Comparison of ENCODE assay signal across 22 cellular contexts in the genomic region with DNA sequence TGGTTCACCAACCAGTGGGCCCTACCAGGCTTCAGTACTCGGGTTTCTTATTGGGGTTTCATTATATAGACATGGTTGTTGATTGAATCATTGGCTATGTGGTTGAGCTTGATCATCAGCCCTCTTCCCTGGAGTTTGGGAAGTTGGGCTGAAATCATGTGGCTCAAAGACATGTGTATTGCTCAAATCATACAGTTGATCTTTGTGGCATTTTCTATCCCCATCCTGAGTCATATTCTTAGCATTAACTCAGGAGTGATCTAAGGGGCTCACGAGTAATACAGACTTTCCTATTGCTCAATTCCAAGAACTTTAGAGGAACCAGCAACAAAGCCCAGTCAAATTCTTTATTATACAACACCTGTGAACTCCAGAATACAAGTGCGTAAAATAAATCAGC.
DNase-seq lines count a peak whose midpoint lies in the region; ATAC-seq and TF ChIP-seq lines count a peak whose summit lies in the region.
"Had no signal": no experiment of that assay in that cellular context is flagged by ENCODE, and none has a peak within 500 bp of the region (broad histone marks: within the 10 kb centered on the region; RNA-seq: fewer than 3 reads in every experiment).

No MANE protein-coding gene starts in this region.

- ATAC-seq in GM19351 (IDR thresholded peaks at IDR 0.05; ENCODE audit: unreplicated experiment), result no peak
- no peak for ATAC-seq in stimulated activated naive CD8-positive, alpha-beta T cell treated with anti-CD3 and anti-CD28 coated beads, Interleukin-15, Interleukin-2, amounts not matched to agents 100 U/mL and 50 U/mL, for 24 hours

- TF ChIP-seq CTCF in AG09309 (IDR thresholded peaks at IDR 0.05; ENCODE audit: control insufficient read depth, insufficient read depth, low read depth, low read length, missing control alignments) (no peak), mammary epithelial cell (conservative IDR thresholded peaks at IDR 0.05 in 1 of 2, IDR thresholded peaks at IDR 0.05 in 1 of 2; ENCODE audit: extremely low read depth in 1 of 2, insufficient read depth in 1 of 2, low read depth in 1 of 2, low read length in 2 of 2) (no peak), progenitor cell of endocrine pancreas (IDR thresholded peaks at IDR 0.05; ENCODE audit: unreplicated experiment) (no peak)

- H2AFZ ChIP-seq in mammary epithelial cell (ENCODE audit: low read depth, low read length), result no peak overlapping the region
- H2AFZ ChIP-seq: parathyroid adenoma, PC-9 had no signal

- intact Hi-C loops in mammary epithelial cell (cut with micrococcal nuclease), result no loop called here

- H3K4me1 ChIP-seq in mammary epithelial cell (ENCODE audit: insufficient read depth, low read length) (no peaks in the 10 kb centered on the region), SJCRH30 (no peaks in the 10 kb centered on the region; the same call in 1 of the 2 replicates)
- H3K4me1 ChIP-seq: BLaER1, left ventricle myocardium inferior, parathyroid adenoma, stomach had no signal

- H3K9me3 ChIP-seq in mammary epithelial cell (replicated peaks; ENCODE audit: insufficient read depth, low read length), result no peaks in the 10 kb centered on the region
- H3K9me3 ChIP-seq in SJCRH30 (replicated peaks), result 0 out of 2 replicates have a peak, but pooled peaks cover 2% of the 10 kb centered on the region
- H3K9me3 ChIP-seq: left ventricle myocardium inferior had no signal

- H3K4me1 Mint-ChIP-seq in progenitor cell of endocrine pancreas (ENCODE audit: low read depth), result no peaks in the 10 kb centered on the region
- H3K4me1 Mint-ChIP-seq: activated CD4-positive, alpha-beta memory T cell treated with anti-CD3 and anti-CD28 coated beads, Interleukin-2, amount 10 ng/mL, durations not matched to agents 7 days and 5 days had no signal

- BruUV-seq in mammary epithelial cell (replicated peaks; lab: Mats Ljungman, UMichigan), result no TSS peak

- H3K4me3 ChIP-seq in AG09309 (ENCODE audit: control insufficient read depth, low read depth, low read length) (no peak overlapping the region), mammary epithelial cell (replicated peaks in 1 of 3; ENCODE audit: insufficient read depth in 1 of 3, low read depth in 2 of 3, low read length in 3 of 3) (no peak overlapping the region), SJCRH30 (no peak overlapping the region)
- H3K4me3 ChIP-seq: BLaER1, coronary artery, left ventricle myocardium inferior, PC-9, stomach had no signal

- in situ Hi-C loops in mammary epithelial cell (cut with MboI; ENCODE audit: low sequenced_read_pairs in 2 of 2), result no loop called here

- dilution Hi-C loops in mammary epithelial cell (cut with HindIII; ENCODE audit: low sequenced_read_pairs), result no loop called here

- CTCF ChIA-PET in mammary epithelial cell (lab: Charles Lee; ENCODE audit: low non-redundant PET), result interaction anchor here (0.7 kb wide), 1 partner anchor 9 kb away, joined by 3 read pairs; no protein-coding TSS in a partner anchor

- H3K27ac Mint-ChIP-seq in progenitor cell of endocrine pancreas, result no peak overlapping the region
- H3K27ac Mint-ChIP-seq: activated CD4-positive, alpha-beta memory T cell treated with anti-CD3 and anti-CD28 coated beads, Interleukin-2, amount 10 ng/mL, durations not matched to agents 7 days and 5 days; activated T-helper 1 cell treated with anti-CD3 and anti-CD28 coated beads, Interleukin-12 subunit alpha, Interleukin-12 subunit beta, Interleukin-2, Interleukin-4 antibody, amounts not matched to agents 30 ng/mL and 10 ng/mL and 1 ng/mL, durations not matched to agents 14 hours and 24 hours and 36 hours had no signal

- no peaks in the 10 kb centered on the region for H3K27me3 Mint-ChIP-seq in progenitor cell of endocrine pancreas
- H3K27me3 Mint-ChIP-seq: activated CD4-positive, alpha-beta memory T cell treated with anti-CD3 and anti-CD28 coated beads, Interleukin-2, amount 10 ng/mL, durations not matched to agents 7 days and 5 days had no signal

- peak; percentile 57 for DNase-seq in AG09309 (ENCODE audit: low read depth)
- peak; percentile 70 for DNase-seq in HT1080 (ENCODE audit: low read depth)
- peak; percentile 78 for DNase-seq in mammary epithelial cell
- DNase-seq in iris pigment epithelial cell (ENCODE audit: low read depth), result peak; percentile 93
- no peak for DNase-seq in SJCRH30
- no peak for DNase-seq in progenitor cell of endocrine pancreas (ENCODE audit: low spot score, unreplicated experiment)
- DNase-seq in stimulated activated naive CD8-positive, alpha-beta T cell treated with anti-CD3 and anti-CD28 coated beads, Interleukin-15, Interleukin-2, amounts not matched to agents 100 U/mL and 50 U/mL, for 24 hours, result no peak
- DNase-seq: activated CD4-positive, alpha-beta memory T cell treated with anti-CD3 and anti-CD28 coated beads, Interleukin-2, amount 10 ng/mL, durations not matched to agents 7 days and 5 days; amygdala; DMS53; Karpas-422; left ventricle myocardium inferior; NCI-H1694 treated with DMSO at 0.1 percent for 48 hours; NCI-H524; PC-9; stimulated activated CD4-positive, alpha-beta T cell treated with anti-CD3 and anti-CD28 coated beads, Interleukin-12 subunit alpha, Interleukin-12 subunit beta, amount 100 ng/mL, for 4 hours; stomach had no signal

- H4K20me1 ChIP-seq in mammary epithelial cell (ENCODE audit: insufficient read depth, low read length), result no peaks in the 10 kb centered on the region
- H4K20me1 ChIP-seq: BLaER1 had no signal

- peaks cover 29% of the 10 kb centered on the region for H3K36me3 ChIP-seq in mammary epithelial cell (ENCODE audit: insufficient read depth, low read length)
- H3K36me3 ChIP-seq in SJCRH30, result peaks cover 93% of the 10 kb centered on the region

- H3K36me3 Mint-ChIP-seq in progenitor cell of endocrine pancreas (ENCODE audit: insufficient read depth), result peaks cover 64% of the 10 kb centered on the region

- no peaks in the 10 kb centered on the region for H3K27me3 ChIP-seq in mammary epithelial cell (ENCODE audit: insufficient read depth, low read length)
- no peaks in the 10 kb centered on the region for H3K27me3 ChIP-seq in SJCRH30
- H3K27me3 ChIP-seq: BLaER1, stomach had no signal

- H3K27ac ChIP-seq in mammary epithelial cell (ENCODE audit: insufficient read depth, low read depth, low read length) (no peak overlapping the region), SJCRH30 (no peak overlapping the region)
- H3K27ac ChIP-seq: BLaER1, coronary artery, left ventricle myocardium inferior, parathyroid adenoma, PC-9, stomach had no signal

- H3K9ac ChIP-seq in mammary epithelial cell (ENCODE audit: insufficient read depth, low read length), result no peak overlapping the region
- H3K9ac ChIP-seq: BLaER1, parathyroid adenoma had no signal

- 53% methylated on average over 2 of the region's 3 CpGs for WGBS in mammary epithelial cell (ENCODE audit: low coverage, missing lambda C conversion rate)

- H3K79me2 ChIP-seq in mammary epithelial cell (ENCODE audit: insufficient read depth, low read length), result no peaks in the 10 kb centered on the region
- H3K79me2 ChIP-seq: parathyroid adenoma had no signal

- H3K9me3 Mint-ChIP-seq in progenitor cell of endocrine pancreas (ENCODE audit: low read depth), result peaks cover 11% of the 10 kb centered on the region

- no peak overlapping the region for H3K4me3 Mint-ChIP-seq in progenitor cell of endocrine pancreas (ENCODE audit: low read depth)
- H3K4me3 Mint-ChIP-seq: activated CD4-positive, alpha-beta memory T cell treated with anti-CD3 and anti-CD28 coated beads, Interleukin-2, amount 10 ng/mL, durations not matched to agents 7 days and 5 days; activated T-helper 1 cell treated with anti-CD3 and anti-CD28 coated beads, Interleukin-12 subunit alpha, Interleukin-12 subunit beta, Interleukin-2, Interleukin-4 antibody, amounts not matched to agents 30 ng/mL and 10 ng/mL and 1 ng/mL, durations not matched to agents 14 hours and 24 hours and 36 hours had no signal

- H3K4me2 ChIP-seq in mammary epithelial cell (ENCODE audit: insufficient read depth, low read depth, low read length), result no peak overlapping the region
- H3K4me2 ChIP-seq: BLaER1, PC-9 had no signal

Comparison
In these comparisons a context has a peak if more than half of its experiments do, and no peak if none do; other contexts are left out.
1. DNase-seq: peak in AG09309 (single experiment), HT1080 (single experiment), mammary epithelial cell (single experiment) and iris pigment epithelial cell (single experiment); none in SJCRH30 (0 of 2), progenitor cell of endocrine pancreas (single experiment) and stimulated activated naive CD8-positive, alpha-beta T cell treated with anti-CD3 and anti-CD28 coated beads, Interleukin-15, Interleukin-2, amounts not matched to agents 100 U/mL and 50 U/mL, for 24 hours (single experiment).